Comparison of ENCODE assay signal across 8 cellular contexts in the genomic region with DNA sequence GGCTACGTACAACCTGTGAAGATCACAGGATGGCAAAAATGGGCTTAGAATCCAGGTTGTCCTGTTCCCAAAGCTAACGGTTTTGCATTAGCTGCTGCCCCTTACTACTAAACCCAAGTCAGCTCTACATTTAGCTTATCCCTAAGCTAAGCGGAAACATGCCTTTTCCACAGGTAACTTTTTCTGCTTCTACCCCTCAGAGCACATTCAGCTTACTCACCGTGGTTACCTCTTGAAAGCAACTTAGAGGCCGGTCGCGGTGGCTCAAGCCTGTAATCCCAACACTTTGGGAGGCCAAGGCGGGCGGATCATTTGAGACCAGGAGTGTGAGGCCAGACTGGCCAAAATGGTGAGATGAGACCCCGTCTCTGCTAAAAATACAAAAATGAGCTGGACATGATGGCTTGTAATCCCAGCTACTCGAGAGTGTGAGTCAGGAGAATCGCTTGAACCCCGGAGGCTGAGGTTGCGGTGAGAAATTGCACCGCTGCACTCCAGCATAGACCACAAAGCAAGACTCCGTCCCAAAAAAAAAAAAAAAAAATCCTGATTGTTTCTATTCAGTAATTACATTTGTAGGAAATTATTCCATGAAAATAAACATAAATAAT. TPM values are rescaled to one million over a fixed set of nuclear protein-coding genes. Genes with fewer than 3 reads are reported as not detected.
A peak's percentile ranks its signal among the peaks of the same experiment; 100 is the strongest.
DNase-seq lines count a peak whose midpoint lies in the region; ATAC-seq and TF ChIP-seq lines count a peak whose summit lies in the region.

No MANE protein-coding gene starts in this region.

- peak overlapping the region; percentile 63 for H3K9ac ChIP-seq in mucosa of stomach (ENCODE audit: low read length)

- H3K4me1 ChIP-seq in mucosa of stomach (ENCODE audit: control insufficient read depth, insufficient read depth, low read length) = peaks cover 31% of the 10 kb centered on the region

- no peaks in the 10 kb centered on the region for H3K27me3 ChIP-seq in mucosa of stomach (ENCODE audit: control insufficient read depth, insufficient read depth, low read length)

- no peaks in the 10 kb centered on the region for H3K36me3 ChIP-seq in mucosa of stomach (ENCODE audit: control insufficient read depth, insufficient read depth, low read length)

- ATAC-seq in left lobe of liver (no peak), HG02852 (IDR thresholded peaks at IDR 0.05; ENCODE audit: unreplicated experiment) (no peak)

- TF ChIP-seq POLR2A in NB4 (IDR thresholded peaks at IDR 0.05; ENCODE audit: extremely low read depth, insufficient read length) (no peak), erythroblast (IDR thresholded peaks at IDR 0.05; ENCODE audit: low read length) (no peak)

- DNase-seq in DMS153 treated with DMSO at 0.1 percent for 48 hours (lab: John Stamatoyannopoulos, UW; ENCODE audit: unreplicated experiment) = peak; percentile 57
- peak; percentile 63 for DNase-seq in NB4 (ENCODE audit: low read depth)
- DNase-seq in caudate nucleus (lab: John Stamatoyannopoulos, UW) = peak in 7 of 61 donors; percentile 2 to 58 (median 18)
- DNase-seq in erythroblast (lab: John Stamatoyannopoulos, UW) = no peak
- DNase-seq in left lobe of liver (ENCODE audit: low spot score) = no peak
- no peak for DNase-seq in NCI-H1694 (lab: John Stamatoyannopoulos, UW)

- no peak for TF ChIP-seq CTCF in NB4 (IDR thresholded peaks at IDR 0.05; ENCODE audit: low read depth, low read length)

- peak overlapping the region; percentile 84 for H3K27ac ChIP-seq in caudate nucleus (ENCODE audit: low read depth, low read length)

- H3K4me3 ChIP-seq in NB4 (ENCODE audit: low read depth, low read length) = peak overlapping the region; percentile 75
- H3K4me3 ChIP-seq in mucosa of stomach (ENCODE audit: low read length) = peak overlapping the region; percentile 72

- no peaks in the 10 kb centered on the region for H3K9me3 ChIP-seq in mucosa of stomach (ENCODE audit: control insufficient read depth, low read length)

RNA-seq across cellular contexts. Expression of gene TMEM41B, which starts 0.8 kb away (rescaled TPM):
- 22.7 TPM for total RNA-seq in left lobe of liver

RNA-seq across cellular contexts. Expression of gene DENND5A, which starts 50.0 kb away (rescaled TPM):
- 15.5 TPM for total RNA-seq in left lobe of liver

Comparison
In these comparisons a context has a peak if more than half of its experiments do, and no peak if none do; other contexts are left out.
1. DNase-seq: peak in DMS153 treated with DMSO at 0.1 percent for 48 hours (single experiment) and NB4 (single experiment); none in erythroblast (0 of 2), left lobe of liver (single experiment) and NCI-H1694 (single experiment).